8 cellular contexts compared by ENCODE assay signal in genomic region chr6:169990095-169991030, GRCh38.
A peak's percentile ranks its signal among the peaks of the same experiment; 100 is the strongest.
DNase-seq lines count a peak whose midpoint lies in the region; TF ChIP-seq lines count a peak whose summit lies in the region.

No MANE protein-coding gene starts in this region.

- TF ChIP-seq CTCF in breast epithelium (IDR thresholded peaks at IDR 0.05) = no peak

- H3K4me3 ChIP-seq in breast epithelium = no peak overlapping the region

- no peak overlapping the region for H3K27ac ChIP-seq in breast epithelium

- peak; percentile 14 for DNase-seq in activated CD4-positive, CD25-positive, alpha-beta regulatory T cell treated with anti-CD3 and anti-CD28 coated beads, Interleukin-2, amount 50 U/mL, for 16 hours (ENCODE audit: low read depth, low spot score)
- DNase-seq in activated CD4-positive, CD25-positive, alpha-beta regulatory T cell treated with anti-CD3 and anti-CD28 coated beads, Interleukin-2, amount 50 U/mL, for 72 hours = no peak
- peak; percentile 23 for DNase-seq in RPMI7951 (ENCODE audit: low read depth)
- DNase-seq in dermis microvascular lymphatic vessel endothelial cell (ENCODE audit: low read depth in 2 of 2) = peak; percentile 9 to 21
- peak; percentile 27 to 56 (median 30) for DNase-seq in stimulated activated CD4-positive, alpha-beta T cell treated with anti-CD3 and anti-CD28 coated beads, TNF-alpha, amount 100 ng/mL, for 24 hours (ENCODE audit: low read depth in 3 of 3)
- no peak for DNase-seq in NCI-H2029 (lab: John Stamatoyannopoulos, UW)
- no peak for DNase-seq in HCEC 1CT
- no peak for DNase-seq in breast epithelium (ENCODE audit: low spot score in 2 of 2)

- no peaks in the 10 kb centered on the region for H3K4me1 ChIP-seq in breast epithelium

- intact Hi-C loops in breast epithelium (cut with DNase I; ENCODE audit: low total_unique reads) = no loop called here

- H3K27me3 ChIP-seq in breast epithelium = no peaks in the 10 kb centered on the region

- no peaks in the 10 kb centered on the region for H3K36me3 ChIP-seq in breast epithelium

- H3K9me3 ChIP-seq in breast epithelium = no peaks in the 10 kb centered on the region

- TF ChIP-seq POLR2A in breast epithelium (IDR thresholded peaks at IDR 0.05) = no peak

Comparison
In these comparisons a context has a peak if more than half of its experiments do, and no peak if none do; other contexts are left out.
1. DNase-seq: peak in activated CD4-positive, CD25-positive, alpha-beta regulatory T cell treated with anti-CD3 and anti-CD28 coated beads, Interleukin-2, amount 50 U/mL, for 16 hours (single experiment), RPMI7951 (single experiment), dermis microvascular lymphatic vessel endothelial cell (2 of 2) and stimulated activated CD4-positive, alpha-beta T cell treated with anti-CD3 and anti-CD28 coated beads, TNF-alpha, amount 100 ng/mL, for 24 hours (3 of 3); none in activated CD4-positive, CD25-positive, alpha-beta regulatory T cell treated with anti-CD3 and anti-CD28 coated beads, Interleukin-2, amount 50 U/mL, for 72 hours (single experiment), NCI-H2029 (single experiment), HCEC 1CT (single experiment) and breast epithelium (0 of 2).